9 cellular contexts compared by ENCODE assay signal in the genomic region with DNA sequence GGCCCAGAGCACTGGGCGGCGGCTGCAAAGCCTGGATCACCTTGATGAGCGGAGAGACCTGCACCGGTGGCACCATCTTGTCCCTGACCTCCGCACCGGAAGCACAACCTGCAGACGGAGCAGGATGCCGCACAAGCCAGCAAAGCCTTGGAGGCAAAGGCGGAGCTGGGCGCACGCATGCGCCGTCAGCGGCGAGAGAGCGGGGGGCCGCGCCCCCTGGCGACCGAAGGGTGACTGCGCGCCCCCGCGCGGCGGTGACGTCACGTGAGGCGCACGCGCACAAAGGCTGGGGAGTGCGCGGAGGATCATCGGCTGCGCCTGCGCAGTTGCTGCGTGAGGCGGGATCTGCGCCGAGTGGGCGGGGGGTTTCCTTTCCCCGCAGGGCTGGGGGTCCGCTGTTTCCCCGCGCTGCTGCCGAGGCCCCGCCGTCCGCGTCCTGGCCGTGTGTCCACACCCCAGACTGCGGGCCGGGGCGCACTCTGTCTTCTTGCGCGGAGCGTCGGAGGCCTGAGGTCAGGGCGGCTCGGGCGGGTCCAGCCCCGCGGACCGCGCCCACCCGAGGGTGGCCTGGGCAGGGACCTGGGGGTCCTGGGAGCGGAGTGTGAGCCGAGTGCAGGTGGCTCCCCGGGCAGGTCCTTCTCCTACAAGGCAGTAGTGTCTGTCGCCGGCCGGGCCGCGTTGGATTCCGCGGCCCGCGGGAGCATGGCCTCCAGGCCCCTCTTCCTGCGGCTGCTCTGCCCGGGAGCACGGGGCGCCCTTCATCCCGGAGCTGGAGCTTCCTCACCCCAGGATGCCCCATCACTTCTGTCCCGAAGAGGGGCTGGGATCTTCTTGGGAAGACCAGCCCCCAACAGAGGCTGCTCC. TPM values are rescaled to one million over a fixed set of nuclear protein-coding genes. Genes with fewer than 3 reads are reported as not detected.
DNase-seq lines count a peak whose midpoint lies in the region; ATAC-seq, FAIRE-seq and TF ChIP-seq lines count a peak whose summit lies in the region.
"Had no signal": no experiment of that assay in that cellular context is flagged by ENCODE, and none has a peak within 500 bp of the region (broad histone marks: within the 10 kb centered on the region; RNA-seq: fewer than 3 reads in every experiment).

A gene with protein sequence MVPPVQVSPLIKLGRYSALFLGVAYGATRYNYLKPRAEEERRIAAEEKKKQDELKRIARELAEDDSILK (minus strand): TSS at position 105 of the 864 bp plus-strand sequence. CDS start 29 bp downstream, at position 76.
Gene MYL5 (plus strand): TSS at position 371 of the 864 bp plus-strand sequence. CDS start 3,485 bp downstream, outside the sequence.

- peak within 1 kb of the TSS; percentile 89 to 91 (median 89) for H3K4me3 Mint-ChIP-seq in immature natural killer cell

- H3K36me3 ChIP-seq in bronchial epithelial cell (ENCODE audit: control insufficient read depth, insufficient read depth, low read length) = peaks cover 16% of the 10 kb centered on the region

- ATAC-seq in GM18907 (IDR thresholded peaks at IDR 0.05; ENCODE audit: unreplicated experiment) (peak; percentile 79), HG03159 (IDR thresholded peaks at IDR 0.05; ENCODE audit: unreplicated experiment) (peak; percentile 82)

- H3K27me3 ChIP-seq in bronchial epithelial cell (ENCODE audit: control insufficient read depth, insufficient read depth, low read length) = no peaks in the 10 kb centered on the region

- no peak for FAIRE-seq in bronchial epithelial cell (lab: Jason Lieb, UNC)
- FAIRE-seq: colon had no signal

- H3K36me3 Mint-ChIP-seq in immature natural killer cell = peaks cover 0 to 5% (median 4%) of the 10 kb centered on the region in 3 donors

- H3K4me1 Mint-ChIP-seq in immature natural killer cell = peaks cover 8 to 16% of the 10 kb centered on the region in 2 donors

- no peaks in the 10 kb centered on the region for H3K9me3 Mint-ChIP-seq in immature natural killer cell

- H3K27me3 Mint-ChIP-seq in immature natural killer cell (ENCODE audit: low read depth in 3 of 3) = peaks cover 4 to 11% (median 5%) of the 10 kb centered on the region in 3 donors

- DNase-seq in AG08396 (ENCODE audit: low spot score) = peak; percentile 100
- DNase-seq in NCI-H2227 (lab: John Stamatoyannopoulos, UW; ENCODE audit: unreplicated experiment) = peak; percentile 95
- DNase-seq in bronchial epithelial cell (ENCODE audit: low read depth) = peak; percentile 93
- peak; percentile 98 to 99 (median 98) for DNase-seq in immature natural killer cell
- peak; percentile 91 for DNase-seq in smooth muscle cell of the brain vasculature (ENCODE audit: low read depth, low spot score)

- TF ChIP-seq CTCF in WI38 (IDR thresholded peaks at IDR 0.05; ENCODE audit: low read depth, low read length) = peak; percentile 91
- TF ChIP-seq CTCF in bronchial epithelial cell (IDR thresholded peaks at IDR 0.05; ENCODE audit: insufficient read depth, low read length, severe bottlenecking) = peak; percentile 100

- peak within 1 kb of the TSS; percentile 93 for H3K4me3 ChIP-seq in WI38 (ENCODE audit: low read depth, low read length)
- H3K4me3 ChIP-seq in bronchial epithelial cell (ENCODE audit: low read depth, low read length) = peak within 1 kb of the TSS; percentile 97

- H3K27ac Mint-ChIP-seq in immature natural killer cell = peak within 1 kb of the TSS; percentile 74 to 91 (median 84)

RNA-seq across cellular contexts. Expression of the first gene that starts in this region (rescaled TPM):
- 70.8 and 301 TPM in 2 replicates for total RNA-seq in bronchial epithelial cell
- polyA plus RNA-seq in immature natural killer cell = 100 to 1,000 TPM; 466 to 581 (median 532) TPM

RNA-seq across cellular contexts. Expression of gene MYL5, which starts in this region (rescaled TPM):
- total RNA-seq in bronchial epithelial cell = 2.9 and 5.2 TPM in 2 replicates
- 1 to 10 TPM; 3.3 to 8.1 (median 5.0) TPM for polyA plus RNA-seq in immature natural killer cell

Comparison
In these comparisons a context has a peak if more than half of its experiments do, and no peak if none do; other contexts are left out.
1. Peak in every context shown above with its lines: DNase-seq, ATAC-seq and H3K4me3 ChIP-seq.